22 cellular contexts compared by ENCODE assay signal in the genomic region with DNA sequence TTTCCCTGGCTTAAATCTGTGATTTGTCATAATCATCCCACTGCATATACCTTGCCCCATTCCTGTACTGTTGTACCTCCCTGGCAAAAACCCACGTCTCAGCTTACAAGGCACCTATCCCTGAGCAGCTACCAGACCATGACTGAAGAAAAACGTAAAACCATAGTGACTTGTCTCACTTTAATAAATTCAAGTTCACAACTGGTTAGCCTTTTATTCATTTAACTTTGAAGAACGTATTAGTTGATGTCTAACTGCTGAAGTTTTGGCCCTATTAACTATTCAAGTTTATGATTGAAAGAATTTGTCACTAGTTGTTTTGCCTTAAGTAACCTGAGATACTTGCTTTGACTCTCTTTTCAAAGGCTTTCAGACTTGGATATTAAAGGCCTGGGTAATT. TPM values are rescaled to one million over a fixed set of nuclear protein-coding genes. Genes with fewer than 3 reads are reported as not detected.
DNase-seq lines count a peak whose midpoint lies in the region; ATAC-seq, FAIRE-seq and TF ChIP-seq lines count a peak whose summit lies in the region.
"Had no signal": no experiment of that assay in that cellular context is flagged by ENCODE, and none has a peak within 500 bp of the region (broad histone marks: within the 10 kb centered on the region; RNA-seq: fewer than 3 reads in every experiment).

No MANE protein-coding gene starts in this region.

- DNase-seq in GM12891 (ENCODE audit: insufficient read length, low spot score) (no peak), H1 (ENCODE audit: low read depth in 1 of 2, low spot score in 2 of 2) (no peak), kidney tubule cell (ENCODE audit: low spot score) (peak; percentile 94), thoracic aorta (ENCODE audit: low spot score) (no peak), NCI-H345 treated with DMSO at 0.1 percent for 48 hours (lab: John Stamatoyannopoulos, UW; ENCODE audit: unreplicated experiment) (no peak)
- no peak for DNase-seq in activated CD8-positive, alpha-beta T cell treated with anti-CD3 and anti-CD28 coated beads for 36 hours
- DNase-seq: DMS79, HCEC 1CT, IMR-90, NCI-H1105, NCI-H146, NCI-H2029 treated with DMSO at 0.1 percent for 48 hours, NCI-H345, NCI-H524 treated with DMSO at 0.1 percent for 48 hours, NCI-H82, Peyer's patch, SJCRH30 had no signal

- no peak overlapping the region for H3K9ac ChIP-seq in H1 (replicated peaks in 1 of 4; ENCODE audit: extremely low read depth in 1 of 4, low read depth in 3 of 4, low read length in 3 of 4)
- H3K9ac ChIP-seq: KMS-11 had no signal

- WGBS in H1 (ENCODE audit: extremely low coverage in 1 of 2, insufficient coverage in 1 of 2, insufficient read length in 1 of 2, insufficient replicate concordance in 2 of 2, low coverage in 1 of 2, low lambda C conversion rate in 2 of 2, missing lambda C conversion rate in 1 of 2), 2 experiments = 87% methylated on average over 3 of the region's 3 CpGs; no CpG with 5 or more reads in 1 of the 2 experiments

- H3K4me1 Mint-ChIP-seq in activated CD8-positive, alpha-beta T cell treated with anti-CD3 and anti-CD28 coated beads for 36 hours (ENCODE audit: low read depth) = peaks cover 3% of the 10 kb centered on the region
- H3K4me1 Mint-ChIP-seq: B cell had no signal

- H2BK5ac ChIP-seq in H1 (ENCODE audit: low read depth, low read length) = peak overlapping the region; percentile 8; the same call in 1 of the 2 replicates

- H3K27me3 Mint-ChIP-seq in activated CD8-positive, alpha-beta T cell treated with anti-CD3 and anti-CD28 coated beads for 36 hours = no peaks in the 10 kb centered on the region
- H3K27me3 Mint-ChIP-seq: B cell had no signal

- H3K14ac ChIP-seq in H1 (ENCODE audit: insufficient read length) = no peak overlapping the region

- no peaks in the 10 kb centered on the region for H3K23me2 ChIP-seq in H1 (ENCODE audit: low read depth, low read length)

- H3K27ac Mint-ChIP-seq in activated CD8-positive, alpha-beta T cell treated with anti-CD3 and anti-CD28 coated beads for 36 hours = no peak overlapping the region
- H3K27ac Mint-ChIP-seq: B cell, CD14-positive monocyte had no signal

- no peaks in the 10 kb centered on the region for H4K20me1 ChIP-seq in H1 (replicated peaks in 1 of 2; ENCODE audit: control insufficient read depth in 1 of 2, insufficient read depth in 2 of 2, low read length in 2 of 2)

- H3K79me2 ChIP-seq in H1 (ENCODE audit: control insufficient read depth in 1 of 2, insufficient read depth in 2 of 2, low read length in 2 of 2) = 0 out of 4 replicates have a peak, but pooled peaks cover 0 to 9% of the 10 kb centered on the region in 2 experiments

- H3K27me3 ChIP-seq in H1 (replicated peaks in 1 of 4; ENCODE audit: control insufficient read depth in 3 of 4, extremely low read depth in 1 of 4, insufficient read depth in 3 of 4, low read length in 3 of 4) = no peaks in the 10 kb centered on the region
- H3K27me3 ChIP-seq in thoracic aorta (replicated peaks; ENCODE audit: insufficient read depth) = no peaks in the 10 kb centered on the region
- H3K27me3 ChIP-seq: Peyer's patch, SJCRH30 had no signal

- H3K36me3 Mint-ChIP-seq in activated CD8-positive, alpha-beta T cell treated with anti-CD3 and anti-CD28 coated beads for 36 hours (ENCODE audit: low read depth) = peaks cover 33% of the 10 kb centered on the region

- FAIRE-seq in GM12891 (lab: Jason Lieb, UNC) (peak; percentile 26), H1 (lab: Jason Lieb, UNC) (no peak)

- no peak for TF ChIP-seq RAD21 in H1 (IDR thresholded peaks at IDR 0.05 in 1 of 2, conservative IDR thresholded peaks at IDR 0.05 in 1 of 2; ENCODE audit: low read depth in 2 of 2, low read length in 2 of 2)

- CTCF ChIA-PET in H1 (lab: Charles Lee; ENCODE audit: partially characterized antibody) = interaction anchor here (1.0 kb wide), 1 partner anchor 64 kb away, joined by 3 read pairs; no protein-coding TSS in a partner anchor
- CTCF ChIA-PET in activated CD8-positive, alpha-beta T cell treated with anti-CD3 and anti-CD28 coated beads for 36 hours (lab: Charles Lee) = interaction anchor here (1.2 kb wide), 1 partner anchor 8 kb away, joined by 5 read pairs; no protein-coding TSS in a partner anchor

- H3K4me2 ChIP-seq in H1 (ENCODE audit: insufficient read depth in 1 of 2, low read depth in 2 of 2, low read length in 2 of 2) = no peak overlapping the region
- H3K4me2 ChIP-seq: KMS-11 had no signal

- H4K91ac ChIP-seq in H1 (replicated peaks; ENCODE audit: insufficient read length, low read length) = no peak overlapping the region

- no peak overlapping the region for H2AFZ ChIP-seq in H1 (ENCODE audit: low read length)

- H2AK5ac ChIP-seq in H1 (ENCODE audit: low read depth, low read length) = 0 out of 2 replicates have a peak overlapping the region, but pooled peaks have one; percentile 43

- H2BK12ac ChIP-seq in H1 (ENCODE audit: low read depth, low read length) = no peak overlapping the region

- H3K56ac ChIP-seq in H1 (replicated peaks; ENCODE audit: insufficient read length, low read depth, low read length) = no peak overlapping the region

- no peak overlapping the region for H3K18ac ChIP-seq in H1 (ENCODE audit: extremely low read depth, low read length)

- H3K27ac ChIP-seq in H1 (ENCODE audit: low read depth, low read length) (no peak overlapping the region), thoracic aorta (no peak overlapping the region)
- H3K27ac ChIP-seq: KMS-11, Peyer's patch, SJCRH30 had no signal

- H3K36me3 ChIP-seq in H1 (ENCODE audit: control insufficient read depth in 2 of 4, insufficient read depth in 4 of 4, low read length in 3 of 4) (peaks cover 0 to 5% (median 0%) of the 10 kb centered on the region in 4 experiments; a peak in 2 of 8 replicates), thoracic aorta (no peaks in the 10 kb centered on the region)
- H3K36me3 ChIP-seq: Peyer's patch, SJCRH30 had no signal

- no peak for TF ChIP-seq POLR2A in GM12891 (IDR thresholded peaks at IDR 0.05; ENCODE audit: low read depth, low read length)
- no peak for TF ChIP-seq POLR2A in H1 (IDR thresholded peaks at IDR 0.05; ENCODE audit: control extremely low read depth in 1 of 2, low read depth in 2 of 2, low read length in 2 of 2)

- H3K4me3 Mint-ChIP-seq in activated CD8-positive, alpha-beta T cell treated with anti-CD3 and anti-CD28 coated beads for 36 hours = no peak overlapping the region
- H3K4me3 Mint-ChIP-seq: B cell, CD14-positive monocyte had no signal

- H2BK20ac ChIP-seq in H1 (ENCODE audit: low read length) = no peak overlapping the region

- peak; percentile 28 for ATAC-seq in thoracic aorta (ENCODE audit: insufficient number of reproducible peaks, low FRiP score, low read depth)
- ATAC-seq in GM18519 (IDR thresholded peaks at IDR 0.05; ENCODE audit: low FRiP score, unreplicated experiment) = no peak
- ATAC-seq in activated CD8-positive, alpha-beta T cell treated with anti-CD3 and anti-CD28 coated beads for 36 hours = no peak

- H3K4me3 ChIP-seq in H1 (ENCODE audit: extremely low read depth in 1 of 4, insufficient read depth in 2 of 4, low read depth in 3 of 4, low read length in 4 of 4) = no peak overlapping the region
- no peak overlapping the region for H3K4me3 ChIP-seq in thoracic aorta
- H3K4me3 ChIP-seq: Peyer's patch, SJCRH30 had no signal

- no peaks in the 10 kb centered on the region; the same call in 1 of the 2 replicates for H3K79me1 ChIP-seq in H1 (ENCODE audit: low read depth, low read length)

- no peak overlapping the region for H3K4ac ChIP-seq in H1 (replicated peaks; ENCODE audit: insufficient read length, low read depth, low read length)

- H3K4me1 ChIP-seq in H1 (replicated peaks in 1 of 4; ENCODE audit: control insufficient read depth in 3 of 4, insufficient read depth in 4 of 4, low read length in 3 of 4) (peaks cover 0 to 7% (median 2%) of the 10 kb centered on the region in 4 experiments; a peak in 3 of 7 replicates), thoracic aorta (ENCODE audit: control insufficient read depth in 1 of 2, low read depth in 2 of 2) (peaks cover 0 to 4% of the 10 kb centered on the region in 2 donors)
- H3K4me1 ChIP-seq: Peyer's patch had no signal

- peaks cover 19% of the 10 kb centered on the region for H3K9me3 Mint-ChIP-seq in activated CD8-positive, alpha-beta T cell treated with anti-CD3 and anti-CD28 coated beads for 36 hours

- H2BK15ac ChIP-seq in H1 (ENCODE audit: low read length) = no peak overlapping the region

- peaks cover 0 to 6% of the 10 kb centered on the region in 2 experiments; a peak in 1 of 4 replicates for H3K9me3 ChIP-seq in H1 (ENCODE audit: insufficient read depth in 2 of 2, low read depth in 1 of 2, low read length in 1 of 2)
- H3K9me3 ChIP-seq in thoracic aorta = peaks cover 10% of the 10 kb centered on the region

- H4K5ac ChIP-seq in H1 (ENCODE audit: insufficient read length, low read depth, low read length) = no peak overlapping the region

- TF ChIP-seq EP300 in H1 (IDR thresholded peaks at IDR 0.05; ENCODE audit: borderline replicate concordance in 1 of 2, low read depth in 2 of 2, low read length in 2 of 2) = no peak

- no peak overlapping the region for H2BK120ac ChIP-seq in H1 (replicated peaks; ENCODE audit: low read depth, low read length)

- intact Hi-C loops in activated CD8-positive, alpha-beta T cell treated with anti-CD3 and anti-CD28 coated beads for 36 hours (cut with micrococcal nuclease) = no loop called here

- POLR2A ChIA-PET in H1 (lab: Charles Lee; ENCODE audit: partially characterized antibody) = no interaction called here
- POLR2A ChIA-PET in activated CD8-positive, alpha-beta T cell treated with anti-CD3 and anti-CD28 coated beads for 36 hours (lab: Charles Lee) = no interaction called here

- H3K23ac ChIP-seq in H1 (ENCODE audit: insufficient read length) = no peak overlapping the region

- no peak for TF ChIP-seq CTCF in H1 (IDR thresholded peaks at IDR 0.05; ENCODE audit: control extremely low read depth in 1 of 3, insufficient read depth in 1 of 3, low read depth in 1 of 3, low read length in 3 of 3)
- no peak for TF ChIP-seq CTCF in thoracic aorta (IDR thresholded peaks at IDR 0.05)
- TF ChIP-seq CTCF in activated CD8-positive, alpha-beta T cell treated with anti-CD3 and anti-CD28 coated beads for 36 hours (IDR thresholded peaks at IDR 0.05) = no peak

- no peak overlapping the region for H4K8ac ChIP-seq in H1 (ENCODE audit: extremely low read depth, insufficient read depth, low read length)

TF ChIP-seq in H1, 55 proteins besides CTCF, POLR2A, EP300 and RAD21 (continues in another document):
- TF ChIP-seq JUND (IDR thresholded peaks at IDR 0.05; ENCODE audit: low read length) = no peak

RNA-seq across cellular contexts. Expression of gene GALNT11, which starts 59.6 kb away (rescaled TPM):
- polyA plus RNA-seq in GM12891 (2012; ENCODE audit: low read depth, missing spikeins) = 6.5 TPM
- total RNA-seq in H1 (2021; fragmentation: NEBNext Ultra II Directional; extraction: Animal tissue kit (Norgen Biotek cat#: 25700)) = 20.5 and 20.6 TPM in 2 replicates
- polyA plus RNA-seq in H1 (2011; rRNA removed) = 19.0 and 23.2 TPM in 2 replicates
- polyA plus RNA-seq in H1 (2011; cell fraction: cytosol; rRNA removed) = 26.8 TPM
- polyA plus RNA-seq in H1 (2011; cell fraction: nucleus; rRNA removed) = 17.9 TPM
- 18.9 to 24.5 TPM (median 21.3 TPM) in 4 replicates for polyA plus RNA-seq in H1 (2012, experiment 1 of 2)
- polyA plus RNA-seq in H1 (2012, experiment 2 of 2) = 5.3 TPM
- 18.6 TPM for polyA plus RNA-seq in H1 (2013, experiment 1 of 2)
- polyA plus RNA-seq in H1 (2013, experiment 2 of 2) = 19.7 TPM
- 18.0 and 22.1 TPM in 2 replicates for polyA minus RNA-seq in H1 (2011; rRNA and poly(A)+ RNA removed)
- 11.7 TPM for polyA minus RNA-seq in H1 (2011; cell fraction: cytosol; rRNA and poly(A)+ RNA removed)
- polyA minus RNA-seq in H1 (2011; cell fraction: nucleus; rRNA and poly(A)+ RNA removed) = 21.4 TPM
- 10 to 100 TPM; 30.1 to 47.7 TPM for total RNA-seq in thoracic aorta
- 10 to 100 TPM; 22.4 to 22.8 TPM for total RNA-seq in activated CD8-positive, alpha-beta T cell treated with anti-CD3 and anti-CD28 coated beads for 36 hours
- total RNA-seq: OCI-LY7 had no signal
